Comparison of ENCODE assay signal across 8 cellular contexts in genomic region chr7:98251251-98251843, GRCh38. TPM values are rescaled to one million over a fixed set of nuclear protein-coding genes. Genes with fewer than 3 reads are reported as not detected.
DNase-seq lines count a peak whose midpoint lies in the region; ATAC-seq and TF ChIP-seq lines count a peak whose summit lies in the region.

No MANE protein-coding gene starts in this region.

- peaks cover 31% of the 10 kb centered on the region for H3K36me3 Mint-ChIP-seq in activated CD8-positive, alpha-beta T cell treated with anti-CD3 and anti-CD28 coated beads, Interleukin-2, amount 10 ng/mL, durations not matched to agents 7 days and 5 days (ENCODE audit: low read depth)
- no peaks in the 10 kb centered on the region for H3K36me3 Mint-ChIP-seq in natural killer cell

- peak overlapping the region; percentile 96 for H3K4me3 ChIP-seq in epithelial cell of proximal tubule (ENCODE audit: low read depth, low read length)

- intact Hi-C loops in natural killer cell (cut with micrococcal nuclease), result loop anchor here (10.0 kb wide), 1 partner anchor 117 kb away; no protein-coding TSS in a partner anchor

- H3K27me3 Mint-ChIP-seq in activated CD8-positive, alpha-beta T cell treated with anti-CD3 and anti-CD28 coated beads, Interleukin-2, amount 10 ng/mL, durations not matched to agents 7 days and 5 days (ENCODE audit: low read depth), result no peaks in the 10 kb centered on the region
- no peaks in the 10 kb centered on the region for H3K27me3 Mint-ChIP-seq in natural killer cell (ENCODE audit: low read depth in 2 of 2)

- TF ChIP-seq POLR2A in GM18505 (IDR thresholded peaks at IDR 0.05; ENCODE audit: borderline replicate concordance, extremely low read depth, insufficient read depth, insufficient read length), result no peak

- peak; percentile 95 for DNase-seq in NCI-H1694 treated with DMSO at 0.1 percent for 48 hours (lab: John Stamatoyannopoulos, UW)
- peak; percentile 70 for DNase-seq in activated CD8-positive, alpha-beta T cell treated with anti-CD3 and anti-CD28 coated beads, Interleukin-2, amount 10 ng/mL, durations not matched to agents 7 days and 5 days
- DNase-seq in epithelial cell of proximal tubule (ENCODE audit: low read depth), result no peak
- peak; percentile 31 for DNase-seq in natural killer cell
- no peak for DNase-seq in inferior parietal cortex (ENCODE audit: extremely low spot score)
- DNase-seq in HuH-7 (ENCODE audit: low spot score), result no peak

- TF ChIP-seq CTCF in epithelial cell of proximal tubule (conservative IDR thresholded peaks at IDR 0.05; ENCODE audit: low read depth, low read length) (no peak), natural killer cell (IDR thresholded peaks at IDR 0.05) (no peak)

- H3K4me1 Mint-ChIP-seq in activated CD8-positive, alpha-beta T cell treated with anti-CD3 and anti-CD28 coated beads, Interleukin-2, amount 10 ng/mL, durations not matched to agents 7 days and 5 days (ENCODE audit: low read depth), result peaks cover 62% of the 10 kb centered on the region
- H3K4me1 Mint-ChIP-seq in natural killer cell, result peaks cover 52 to 55% of the 10 kb centered on the region in 2 donors

- peak; percentile 26 for ATAC-seq in GM18505 (IDR thresholded peaks at IDR 0.05; ENCODE audit: unreplicated experiment)
- peak; percentile 22 for ATAC-seq in HG02571 (IDR thresholded peaks at IDR 0.05; ENCODE audit: unreplicated experiment)
- peak; percentile 52 for ATAC-seq in activated CD8-positive, alpha-beta T cell treated with anti-CD3 and anti-CD28 coated beads, Interleukin-2, amount 10 ng/mL, durations not matched to agents 7 days and 5 days
- ATAC-seq in natural killer cell, result peak; percentile 5 to 38 (median 18)

- H3K9me3 Mint-ChIP-seq in activated CD8-positive, alpha-beta T cell treated with anti-CD3 and anti-CD28 coated beads, Interleukin-2, amount 10 ng/mL, durations not matched to agents 7 days and 5 days (ENCODE audit: insufficient read depth), result no peaks in the 10 kb centered on the region
- no peaks in the 10 kb centered on the region for H3K9me3 Mint-ChIP-seq in natural killer cell

- H3K4me3 Mint-ChIP-seq in activated CD8-positive, alpha-beta T cell treated with anti-CD3 and anti-CD28 coated beads, Interleukin-2, amount 10 ng/mL, durations not matched to agents 7 days and 5 days, result peak overlapping the region; percentile 95
- H3K4me3 Mint-ChIP-seq in natural killer cell, result peak overlapping the region; percentile 94

- peak overlapping the region; percentile 98 for H3K27ac Mint-ChIP-seq in activated CD8-positive, alpha-beta T cell treated with anti-CD3 and anti-CD28 coated beads, Interleukin-2, amount 10 ng/mL, durations not matched to agents 7 days and 5 days
- peak overlapping the region; percentile 86 to 99 for H3K27ac Mint-ChIP-seq in natural killer cell

- POLR2A ChIA-PET in activated CD8-positive, alpha-beta T cell treated with anti-CD3 and anti-CD28 coated beads, Interleukin-2, amount 10 ng/mL, durations not matched to agents 7 days and 5 days (lab: Charles Lee), result interaction anchor here (1.0 to 1.8 kb wide), 3 partner anchors 48 to 145 kb away, joined by 3 to 10 read pairs (median 4); partner anchors contain the start of gene LMTK2

- CTCF ChIA-PET in activated CD8-positive, alpha-beta T cell treated with anti-CD3 and anti-CD28 coated beads, Interleukin-2, amount 10 ng/mL, durations not matched to agents 7 days and 5 days (lab: Charles Lee), result interaction anchor here (1.0 to 2.4 kb wide), 6 partner anchors 12 to 86 kb away, joined by 3 to 9 read pairs (median 4); no protein-coding TSS in a partner anchor

RNA-seq across cellular contexts. Expression of gene TECPR1, which starts 0.7 kb away (rescaled TPM):
- 10 to 100 TPM; 49.3 to 55.9 TPM for total RNA-seq in activated CD8-positive, alpha-beta T cell treated with anti-CD3 and anti-CD28 coated beads, Interleukin-2, amount 10 ng/mL, durations not matched to agents 7 days and 5 days
- total RNA-seq in epithelial cell of proximal tubule (13.2 and 16.7 TPM in 2 replicates), natural killer cell (10 to 100 TPM; 68.8 to 76.7 (median 70.3) TPM)

RNA-seq across cellular contexts. Expression of gene BRI3, which starts 30.1 kb away (rescaled TPM):
- 10 to 100 TPM; 35.0 to 35.5 TPM for total RNA-seq in activated CD8-positive, alpha-beta T cell treated with anti-CD3 and anti-CD28 coated beads, Interleukin-2, amount 10 ng/mL, durations not matched to agents 7 days and 5 days
- 20.0 and 41.9 TPM in 2 replicates for total RNA-seq in epithelial cell of proximal tubule
- total RNA-seq in natural killer cell, result 10 to 100 TPM; 81.9 to 97.1 (median 90.0) TPM

RNA-seq across cellular contexts. Expression of gene BHLHA15, which starts 40.1 kb away (rescaled TPM):
- total RNA-seq in activated CD8-positive, alpha-beta T cell treated with anti-CD3 and anti-CD28 coated beads, Interleukin-2, amount 10 ng/mL, durations not matched to agents 7 days and 5 days, result not detected
- total RNA-seq in epithelial cell of proximal tubule (1.8 and 2.7 TPM in 2 replicates), natural killer cell (1 to 10 TPM in 1 of 3 donors, not detected in 2; 3.3 TPM)

Comparison
In these comparisons a context has a peak if more than half of its experiments do, and no peak if none do; other contexts are left out.
1. DNase-seq: peak in NCI-H1694 treated with DMSO at 0.1 percent for 48 hours (single experiment), activated CD8-positive, alpha-beta T cell treated with anti-CD3 and anti-CD28 coated beads, Interleukin-2, amount 10 ng/mL, durations not matched to agents 7 days and 5 days (single experiment) and natural killer cell (single experiment); none in epithelial cell of proximal tubule (single experiment), inferior parietal cortex (single experiment) and HuH-7 (single experiment).
2. Peak in every context shown above with its lines, with median percentiles within 50 percentile points of each other: ATAC-seq.